Comparison of ENCODE assay signal across 14 cellular contexts in genomic region chr18:35406666-35407065, GRCh38.
"Had no signal": no experiment of that assay in that cellular context is flagged by ENCODE, and none has a peak within 500 bp of the region (broad histone marks: within the 10 kb centered on the region; RNA-seq: fewer than 3 reads in every experiment).

No MANE protein-coding gene starts in this region.

- ATAC-seq: activated T-cell treated with anti-CD3 and anti-CD28 coated beads, Interleukin-2, amount 50 U/mL, for 4 hours; heart right ventricle; pancreas had no signal

- H2AFZ ChIP-seq: neural progenitor cell had no signal

- H3K36me3 ChIP-seq: esophagus squamous epithelium, heart right ventricle, neural progenitor cell, pancreas, upper lobe of left lung had no signal

- H3K4me3 Mint-ChIP-seq: activated CD4-positive, alpha-beta memory T cell treated with anti-CD3 and anti-CD28 coated beads for 36 hours; activated naive CD8-positive, alpha-beta T cell; activated T-cell treated with anti-CD3 and anti-CD28 coated beads, Interleukin-2, amount 50 U/mL, for 4 hours; neural progenitor cell had no signal

- H3K9me3 Mint-ChIP-seq: activated CD4-positive, alpha-beta memory T cell treated with anti-CD3 and anti-CD28 coated beads for 36 hours; activated T-cell treated with anti-CD3 and anti-CD28 coated beads, Interleukin-2, amount 50 U/mL, for 4 hours; neural progenitor cell had no signal

- H3K36me3 Mint-ChIP-seq: activated CD4-positive, alpha-beta memory T cell treated with anti-CD3 and anti-CD28 coated beads for 36 hours; activated naive CD8-positive, alpha-beta T cell; neural progenitor cell had no signal

- H3K4me2 ChIP-seq: neural progenitor cell had no signal

- H3K4me1 ChIP-seq: neural progenitor cell, pancreas had no signal

- DNase-seq: activated CD4-positive, alpha-beta memory T cell treated with anti-CD3 and anti-CD28 coated beads for 36 hours; activated gamma-delta T cell; activated T-cell treated with anti-CD3 and anti-CD28 coated beads, Interleukin-2, amount 50 U/mL, for 4 hours; anterior cingulate cortex; dorsolateral prefrontal cortex; esophagus squamous epithelium; heart right ventricle; midbrain; pancreas; stimulated activated CD4-positive, alpha-beta T cell treated with anti-CD3 and anti-CD28 coated beads, Interleukin-2, amount 100 ng/mL, for 48 hours; stimulated activated naive CD4-positive, alpha-beta T cell treated with Interleukin-2 at 50 U/mL for 16 hours; upper lobe of left lung had no signal

- H3K27ac Mint-ChIP-seq: activated CD4-positive, alpha-beta memory T cell treated with anti-CD3 and anti-CD28 coated beads for 36 hours; activated naive CD8-positive, alpha-beta T cell; neural progenitor cell had no signal

- H3K27ac ChIP-seq: dorsolateral prefrontal cortex, esophagus squamous epithelium, heart right ventricle, neural progenitor cell, pancreas, upper lobe of left lung had no signal

- H3K9me3 ChIP-seq: esophagus squamous epithelium, heart right ventricle, pancreas, upper lobe of left lung had no signal

- H3K9ac ChIP-seq: neural progenitor cell had no signal

- H3K27me3 ChIP-seq: dorsolateral prefrontal cortex, esophagus squamous epithelium, heart right ventricle, neural progenitor cell, upper lobe of left lung had no signal

- H3K4me3 ChIP-seq: dorsolateral prefrontal cortex, esophagus squamous epithelium, heart right ventricle, neural progenitor cell, pancreas, upper lobe of left lung had no signal
